8 cellular contexts compared by ENCODE assay signal in genomic region chr6:33249732-33250625, GRCh38. TPM values are rescaled to one million over a fixed set of nuclear protein-coding genes. Genes with fewer than 3 reads are reported as not detected.
DNase-seq lines count a peak whose midpoint lies in the region; ATAC-seq and TF ChIP-seq lines count a peak whose summit lies in the region.

No MANE protein-coding gene starts in this region.

- TF ChIP-seq CTCF in heart left ventricle (IDR thresholded peaks at IDR 0.05) (no peak), psoas muscle (IDR thresholded peaks at IDR 0.05) (no peak)

- TF ChIP-seq POLR2A in heart left ventricle (IDR thresholded peaks at IDR 0.05), result no peak

- peak overlapping the region; percentile 90 to 98 (median 97) for H3K27ac Mint-ChIP-seq in CD4-positive, alpha-beta memory T cell
- H3K27ac Mint-ChIP-seq in activated T-cell treated with anti-CD3 and anti-CD28 coated beads, Interleukin-2, amount 50 U/mL, for 72 hours, result peak overlapping the region; percentile 63

- CTCF ChIA-PET in CD4-positive, alpha-beta memory T cell (lab: Charles Lee; ENCODE audit: partially characterized antibody), result interaction anchor here (0.6 to 7.0 kb wide), 18 partner anchors 9 to 237 kb away, joined by 3 to 105 read pairs (median 7); partner anchors contain the start of genes B3GALT4, HSD17B8, PFDN6 and RPS18

- peak overlapping the region; percentile 60 to 65 for H3K4me3 ChIP-seq in CD4-positive, alpha-beta memory T cell (ENCODE audit: low read length in 2 of 2)
- H3K4me3 ChIP-seq in heart left ventricle (peak overlapping the region; percentile 27 to 70 (median 64)), psoas muscle (peak overlapping the region; percentile 74)

- intact Hi-C loops in CD4-positive, alpha-beta memory T cell (cut with micrococcal nuclease), result loop anchor here (1.0 kb wide), 7 partner anchors 21 to 141 kb away; partner anchors contain the start of genes B3GALT4, HSD17B8, KIFC1 and RXRB
- intact Hi-C loops in heart left ventricle (cut with DNase I), result loop anchor here (1.0 to 10.0 kb wide), 18 partner anchors 38 to 365 kb away; partner anchors contain the start of genes RXRB (in 4 of the 10), SLC39A7 (in 4 of the 10), RING1 (in 3 of the 10) and HSD17B8 (in 2 of the 10)
- intact Hi-C loops in psoas muscle (cut with DNase I), result loop anchor here (2.0 to 5.0 kb wide), 4 partner anchors 43 to 235 kb away; partner anchors contain the start of gene RING1 (in 1 of the 2)

- H3K36me3 ChIP-seq in CD4-positive, alpha-beta memory T cell (ENCODE audit: insufficient read depth, low read length), result no peaks in the 10 kb centered on the region
- H3K36me3 ChIP-seq in heart left ventricle (peaks cover 0 to 40% (median 9%) of the 10 kb centered on the region in 9 donors), psoas muscle (ENCODE audit: insufficient read depth in 1 of 2, low read depth in 1 of 2) (peaks cover 6 to 36% of the 10 kb centered on the region in 2 donors)

- H3K36me3 Mint-ChIP-seq in CD4-positive, alpha-beta memory T cell, result peaks cover 15 to 22% of the 10 kb centered on the region in 2 donors
- peaks cover 7 to 18% of the 10 kb centered on the region in 2 donors for H3K36me3 Mint-ChIP-seq in activated T-cell treated with anti-CD3 and anti-CD28 coated beads, Interleukin-2, amount 50 U/mL, for 72 hours (ENCODE audit: insufficient read depth in 2 of 2)

- ATAC-seq in HG02981 (IDR thresholded peaks at IDR 0.05; ENCODE audit: unreplicated experiment) (peak; percentile 0), heart left ventricle (peak in 3 of 4 donors; percentile 1 to 3 (median 1)), psoas muscle (peak in 1 of 4 donors; percentile 1)
- ATAC-seq in activated T-cell treated with anti-CD3 and anti-CD28 coated beads, Interleukin-2, amount 50 U/mL, for 72 hours (replicated peaks in 1 of 2), result no peak

- peak overlapping the region; percentile 93 for H3K27ac ChIP-seq in CD4-positive, alpha-beta memory T cell (ENCODE audit: low read depth, low read length)
- H3K27ac ChIP-seq in heart left ventricle (peak overlapping the region; percentile 60 to 98 (median 92)), psoas muscle (peak overlapping the region; percentile 85)

- peaks cover 19 to 47% (median 30%) of the 10 kb centered on the region in 4 donors for H3K4me1 Mint-ChIP-seq in CD4-positive, alpha-beta memory T cell
- H3K4me1 Mint-ChIP-seq in activated T-cell treated with anti-CD3 and anti-CD28 coated beads, Interleukin-2, amount 50 U/mL, for 72 hours (ENCODE audit: low read depth), result peaks cover 34% of the 10 kb centered on the region

- POLR2A ChIA-PET in CD4-positive, alpha-beta memory T cell (lab: Charles Lee; ENCODE audit: partially characterized antibody), result interaction anchor here (0.6 to 5.6 kb wide), 29 partner anchors 12 to 444 kb away, joined by 3 to 92 read pairs (median 10); partner anchors contain the start of genes B3GALT4, HLA-DPA1, HLA-DPB1 and HSD17B8

- peaks cover 0 to 3% of the 10 kb centered on the region in 2 donors for H3K27me3 Mint-ChIP-seq in CD4-positive, alpha-beta memory T cell
- no peaks in the 10 kb centered on the region for H3K27me3 Mint-ChIP-seq in activated T-cell treated with anti-CD3 and anti-CD28 coated beads, Interleukin-2, amount 50 U/mL, for 72 hours (ENCODE audit: low read depth)

- 12 to 23% (median 14%) methylated on average over 10 to 15 of the region's 15 CpGs for WGBS in heart left ventricle, 4 donors
- 9 to 11% (median 11%) methylated on average over 15 of the region's 15 CpGs for WGBS in psoas muscle, 3 donors

- H3K4me1 ChIP-seq in CD4-positive, alpha-beta memory T cell (ENCODE audit: insufficient read depth, low read length), result peaks cover 26% of the 10 kb centered on the region
- H3K4me1 ChIP-seq in heart left ventricle (peaks cover 0 to 31% (median 20%) of the 10 kb centered on the region in 12 donors), psoas muscle (peaks cover 13% of the 10 kb centered on the region)

- H3K9me3 ChIP-seq in CD4-positive, alpha-beta memory T cell (ENCODE audit: control insufficient read depth in 1 of 2, low read length in 2 of 2), result no peaks in the 10 kb centered on the region
- H3K9me3 ChIP-seq in heart left ventricle (no peaks in the 10 kb centered on the region), psoas muscle (no peaks in the 10 kb centered on the region)

- H3K9me3 Mint-ChIP-seq in CD4-positive, alpha-beta memory T cell, result no peaks in the 10 kb centered on the region
- no peaks in the 10 kb centered on the region for H3K9me3 Mint-ChIP-seq in activated T-cell treated with anti-CD3 and anti-CD28 coated beads, Interleukin-2, amount 50 U/mL, for 72 hours

- DNase-seq in CD4-positive, alpha-beta memory T cell, result no peak
- peak; percentile 27 to 51 for DNase-seq in activated T-cell treated with anti-CD3 and anti-CD28 coated beads, Interleukin-2, amount 50 U/mL, for 72 hours
- DNase-seq in heart left ventricle (peak; percentile 30 to 62 (median 40)), psoas muscle (peak in 1 of 2 donors; percentile 63), OCI-M2 (lab: John Stamatoyannopoulos, UW; ENCODE audit: unreplicated experiment) (no peak), NCI-H2171 (lab: John Stamatoyannopoulos, UW) (no peak), NCI-H2107 treated with DMSO at 0.1 percent for 48 hours (lab: John Stamatoyannopoulos, UW; ENCODE audit: unreplicated experiment) (no peak)

- H3K27me3 ChIP-seq in CD4-positive, alpha-beta memory T cell (ENCODE audit: insufficient read depth, low read length), result no peaks in the 10 kb centered on the region
- H3K27me3 ChIP-seq in heart left ventricle (no peaks in the 10 kb centered on the region), psoas muscle (ENCODE audit: insufficient read depth in 3 of 3, low read length in 2 of 3) (no peaks in the 10 kb centered on the region)

- H3K4me3 Mint-ChIP-seq in CD4-positive, alpha-beta memory T cell, result peak overlapping the region; percentile 84 to 95 (median 88)
- peak overlapping the region; percentile 94 to 95 for H3K4me3 Mint-ChIP-seq in activated T-cell treated with anti-CD3 and anti-CD28 coated beads, Interleukin-2, amount 50 U/mL, for 72 hours

RNA-seq across cellular contexts. Expression of gene VPS52, which starts 21.7 kb away (rescaled TPM):
- total RNA-seq in CD4-positive, alpha-beta memory T cell, result 10 to 100 TPM; 89.4 to 95.7 TPM
- polyA plus RNA-seq in CD4-positive, alpha-beta memory T cell, result 10 to 100 TPM; 13.4 to 18.6 TPM
- 10 to 100 TPM; 50.7 to 54.9 TPM for total RNA-seq in activated T-cell treated with anti-CD3 and anti-CD28 coated beads, Interleukin-2, amount 50 U/mL, for 72 hours
- total RNA-seq in heart left ventricle (10 to 100 TPM; 26.4 to 47.0 (median 34.2) TPM), psoas muscle (10 to 100 TPM; 35.7 to 52.5 (median 46.8) TPM)
- polyA plus RNA-seq in heart left ventricle (10 to 100 TPM; 25.1 to 33.0 TPM), psoas muscle (10 to 100 TPM; 29.3 to 31.6 (median 30.2) TPM)

RNA-seq across cellular contexts. Expression of gene RPS18, which starts 21.9 kb away (rescaled TPM):
- 1,000 to 10,000 TPM; 3,264 to 3,439 TPM for total RNA-seq in CD4-positive, alpha-beta memory T cell
- polyA plus RNA-seq in CD4-positive, alpha-beta memory T cell, result 1,000 to 10,000 TPM; 8,832 to 8,968 TPM
- 1,000 to 10,000 TPM; 4,335 to 4,825 TPM for total RNA-seq in activated T-cell treated with anti-CD3 and anti-CD28 coated beads, Interleukin-2, amount 50 U/mL, for 72 hours
- total RNA-seq in heart left ventricle, result 1,000 to 10,000 TPM in 4 of 9 donors, 100 to 1,000 TPM in 5; 685 to 1,292 (median 971) TPM
- polyA plus RNA-seq in heart left ventricle, result 1,000 to 10,000 TPM; 2,229 to 3,458 TPM
- 1,000 to 10,000 TPM; 1,108 to 1,410 (median 1,267) TPM for total RNA-seq in psoas muscle
- 1,000 to 10,000 TPM; 1,958 to 4,446 (median 3,068) TPM for polyA plus RNA-seq in psoas muscle

RNA-seq across cellular contexts. Expression of gene B3GALT4, which starts 26.9 kb away (rescaled TPM):
- total RNA-seq in CD4-positive, alpha-beta memory T cell, result 10 to 100 TPM; 43.3 to 46.7 TPM
- polyA plus RNA-seq in CD4-positive, alpha-beta memory T cell, result 10 to 100 TPM; 22.2 to 30.5 TPM
- total RNA-seq in activated T-cell treated with anti-CD3 and anti-CD28 coated beads, Interleukin-2, amount 50 U/mL, for 72 hours, result 10 to 100 TPM; 10.1 to 14.2 TPM
- total RNA-seq in heart left ventricle, result 10 to 100 TPM in 2 of 9 donors, 1 to 10 TPM in 7; 7.3 to 13.8 (median 9.1) TPM
- 1 to 10 TPM; 7.4 to 8.7 TPM for polyA plus RNA-seq in heart left ventricle
- total RNA-seq in psoas muscle, result 1 to 10 TPM; 1.3 to 3.6 (median 1.7) TPM
- 1 to 10 TPM; 1.7 to 3.0 (median 1.8) TPM for polyA plus RNA-seq in psoas muscle

RNA-seq across cellular contexts. Expression of gene WDR46, which starts 39.1 kb away (rescaled TPM):
- total RNA-seq in CD4-positive, alpha-beta memory T cell, result 10 to 100 TPM; 60.8 to 66.1 TPM
- polyA plus RNA-seq in CD4-positive, alpha-beta memory T cell, result 10 to 100 TPM; 65.8 to 88.9 TPM
- 10 to 100 TPM; 46.6 to 54.0 TPM for total RNA-seq in activated T-cell treated with anti-CD3 and anti-CD28 coated beads, Interleukin-2, amount 50 U/mL, for 72 hours
- total RNA-seq in heart left ventricle (10 to 100 TPM; 12.2 to 39.5 (median 21.4) TPM), psoas muscle (10 to 100 TPM; 22.4 to 46.0 (median 34.7) TPM)
- polyA plus RNA-seq in heart left ventricle (10 to 100 TPM; 20.8 to 41.0 TPM), psoas muscle (10 to 100 TPM; 33.3 to 65.0 (median 44.4) TPM)

RNA-seq across cellular contexts. Expression of gene PFDN6, which starts 39.4 kb away (rescaled TPM):
- total RNA-seq in CD4-positive, alpha-beta memory T cell, result 10 to 100 TPM; 43.6 to 45.5 TPM
- 10 to 100 TPM; 33.1 to 36.7 TPM for polyA plus RNA-seq in CD4-positive, alpha-beta memory T cell
- 10 to 100 TPM; 41.9 to 54.6 TPM for total RNA-seq in activated T-cell treated with anti-CD3 and anti-CD28 coated beads, Interleukin-2, amount 50 U/mL, for 72 hours
- total RNA-seq in heart left ventricle (10 to 100 TPM; 29.2 to 62.2 (median 43.2) TPM), psoas muscle (10 to 100 TPM; 57.2 to 87.6 (median 75.7) TPM)
- polyA plus RNA-seq in heart left ventricle (100 to 1,000 TPM; 243 to 287 TPM), psoas muscle (100 to 1,000 TPM; 223 to 296 (median 248) TPM)

Comparison
In these comparisons a context has a peak if more than half of its experiments do, and no peak if none do; other contexts are left out.
1. DNase-seq: peak in activated T-cell treated with anti-CD3 and anti-CD28 coated beads, Interleukin-2, amount 50 U/mL, for 72 hours (2 of 2) and heart left ventricle (5 of 5); none in CD4-positive, alpha-beta memory T cell (0 of 5), OCI-M2 (single experiment), NCI-H2171 (single experiment) and NCI-H2107 treated with DMSO at 0.1 percent for 48 hours (single experiment).
2. ATAC-seq: peak in HG02981 (single experiment) and heart left ventricle (3 of 4); none in activated T-cell treated with anti-CD3 and anti-CD28 coated beads, Interleukin-2, amount 50 U/mL, for 72 hours (0 of 2).
3. Peak in every context shown above with its lines, with median percentiles within 50 percentile points of each other: H3K27ac ChIP-seq and H3K4me3 ChIP-seq.